Comparison of ENCODE assay signal across 21 cellular contexts in genomic region chrX:15883540-15883863, GRCh38.
"Had no signal": no experiment of that assay in that cellular context is flagged by ENCODE, and none has a peak within 500 bp of the region (broad histone marks: within the 10 kb centered on the region; RNA-seq: fewer than 3 reads in every experiment).

No MANE protein-coding gene starts in this region.

- H2AFZ ChIP-seq: parathyroid adenoma had no signal

- H3K79me2 ChIP-seq: parathyroid adenoma had no signal

- H3K4me3 ChIP-seq: coronary artery, gastroesophageal sphincter, left ventricle myocardium inferior, thoracic aorta had no signal

- ATAC-seq: gastroesophageal sphincter had no signal

- H3K27me3 Mint-ChIP-seq: activated CD4-positive, alpha-beta T cell treated with anti-CD3 and anti-CD28 coated beads, Interleukin-2, amount 10 ng/mL, durations not matched to agents 24 days and 14 days had no signal

- H3K27me3 ChIP-seq: gastroesophageal sphincter had no signal

- H3K27ac Mint-ChIP-seq: activated CD4-positive, alpha-beta T cell treated with anti-CD3 and anti-CD28 coated beads, Interleukin-2, amount 10 ng/mL, durations not matched to agents 24 days and 14 days; activated naive CD8-positive, alpha-beta T cell; nephron; type B pancreatic cell had no signal

- H3K36me3 ChIP-seq: gastroesophageal sphincter, left ventricle myocardium inferior, thoracic aorta had no signal

- H3K4me1 ChIP-seq: gastroesophageal sphincter, left ventricle myocardium inferior, parathyroid adenoma had no signal

- H3K9ac ChIP-seq: parathyroid adenoma had no signal

- H3K4me3 Mint-ChIP-seq: activated CD4-positive, alpha-beta T cell treated with anti-CD3 and anti-CD28 coated beads, Interleukin-2, amount 10 ng/mL, durations not matched to agents 24 days and 14 days; activated CD8-positive, alpha-beta T cell treated with anti-CD3 and anti-CD28 coated beads for 36 hours; activated naive CD8-positive, alpha-beta T cell; nephron; type B pancreatic cell had no signal

- H3K4me1 Mint-ChIP-seq: nephron had no signal

- H3K36me3 Mint-ChIP-seq: activated naive CD8-positive, alpha-beta T cell; type B pancreatic cell had no signal

- H3K27ac ChIP-seq: coronary artery, epithelial cell of prostate, gastroesophageal sphincter, left ventricle myocardium inferior, parathyroid adenoma, thoracic aorta, VCaP had no signal

- DNase-seq: activated CD4-positive, alpha-beta T cell treated with anti-CD3 and anti-CD28 coated beads, Interleukin-2, amount 10 ng/mL, durations not matched to agents 24 days and 14 days; activated naive CD4-positive, alpha-beta T cell; cerebellar nuclear complex; head of caudate nucleus; hypothalamus; left ventricle myocardium inferior; midbrain; nucleus accumbens; right cardiac atrium; stimulated activated CD4-positive, alpha-beta T cell treated with anti-CD3 and anti-CD28 coated beads, Interleukin-12 subunit alpha, Interleukin-12 subunit beta, amount 100 ng/mL, for 4 hours; stimulated activated CD4-positive, alpha-beta T cell treated with anti-CD3 and anti-CD28 coated beads, Interleukin-4, amount 100 ng/mL, for 4 hours had no signal

- H3K9me3 ChIP-seq: gastroesophageal sphincter, left ventricle myocardium inferior, thoracic aorta had no signal
